ENCODE assay signal across 1 cellular context in genomic region chr10:93701903-93702277, GRCh38.
A peak's percentile ranks its signal among the peaks of the same experiment; 100 is the strongest.
TF ChIP-seq lines count a peak whose summit lies in the region.

No MANE protein-coding gene starts in this region.

TF ChIP-seq in HEK293, 187 proteins besides CTCF, POLR2A, EP300 and RAD21 (continued from another document):
- TF ChIP-seq ZBTB44 (tag by site-specific recombination; IDR thresholded peaks at IDR 0.05) (no peak), HOXA7 (CRISPR knock-in tag; IDR thresholded peaks at IDR 0.05; ENCODE audit: borderline replicate concordance) (no peak), ZNF473 (tag by site-specific recombination; IDR thresholded peaks at IDR 0.05) (no peak), KLF7 (tag by site-specific recombination; IDR thresholded peaks at IDR 0.05; ENCODE audit: borderline replicate concordance) (no peak), ZNF24 (tag by site-specific recombination; IDR thresholded peaks at IDR 0.05) (no peak), ZNF639 (tag by site-specific recombination; IDR thresholded peaks at IDR 0.05) (no peak), KLF8 (tag by site-specific recombination; IDR thresholded peaks at IDR 0.05) (no peak), MEIS1 (CRISPR knock-in tag; IDR thresholded peaks at IDR 0.05; ENCODE audit: borderline replicate concordance) (no peak), ZNF394 (tag by site-specific recombination; IDR thresholded peaks at IDR 0.05; ENCODE audit: borderline replicate concordance) (no peak), ZNF214 (tag by site-specific recombination; IDR thresholded peaks at IDR 0.05; ENCODE audit: borderline replicate concordance) (no peak), EGR2 (tag by site-specific recombination; IDR thresholded peaks at IDR 0.05; ENCODE audit: low read depth) (no peak), ZNF138 (tag by site-specific recombination; IDR thresholded peaks at IDR 0.05; ENCODE audit: borderline replicate concordance) (no peak), ZNF140 (tag by site-specific recombination; IDR thresholded peaks at IDR 0.05) (no peak), ZNF10 (tag by site-specific recombination; IDR thresholded peaks at IDR 0.05) (no peak; the same call in 1 of the 2 replicates), ZNF37A (tag by site-specific recombination; IDR thresholded peaks at IDR 0.05) (no peak), KLF17 (tag by site-specific recombination; IDR thresholded peaks at IDR 0.05) (no peak), TRIM28 (IDR thresholded peaks at IDR 0.05; ENCODE audit: borderline replicate concordance, low read length) (no peak), ZNF544 (tag by site-specific recombination; IDR thresholded peaks at IDR 0.05) (no peak), ZNF18 (tag by site-specific recombination; IDR thresholded peaks at IDR 0.05) (no peak), ZNF248 (tag by site-specific recombination; IDR thresholded peaks at IDR 0.05) (no peak), ZNF529 (tag by site-specific recombination; IDR thresholded peaks at IDR 0.05; ENCODE audit: insufficient replicate concordance) (no peak), ZNF148 (tag by site-specific recombination; IDR thresholded peaks at IDR 0.05; ENCODE audit: borderline replicate concordance) (no peak), IKZF3 (tag by site-specific recombination; IDR thresholded peaks at IDR 0.05) (0 out of 2 replicates have a peak, but pooled peaks have one; percentile 20), ZNF664 (tag by site-specific recombination; IDR thresholded peaks at IDR 0.05) (no peak), ZNF366 (tag by site-specific recombination; conservative IDR thresholded peaks at IDR 0.05) (no peak), ZNF707 (tag by site-specific recombination; IDR thresholded peaks at IDR 0.05) (no peak), YY2 (tag by site-specific recombination; IDR thresholded peaks at IDR 0.05) (0 out of 2 replicates have a peak, but pooled peaks have one; percentile 45), ATF2 (tag by site-specific recombination; IDR thresholded peaks at IDR 0.05; ENCODE audit: low read depth) (peak; percentile 92), ZNF513 (tag by site-specific recombination; IDR thresholded peaks at IDR 0.05) (peak; percentile 55; the same call in 1 of the 2 replicates), KLF1 (tag by site-specific recombination; IDR thresholded peaks at IDR 0.05) (no peak), HOXC10 (CRISPR knock-in tag; IDR thresholded peaks at IDR 0.05) (no peak), BCL6B (tag by site-specific recombination; IDR thresholded peaks at IDR 0.05) (no peak), ZFP69B (tag by site-specific recombination; IDR thresholded peaks at IDR 0.05) (no peak)
